Comparison of ENCODE assay signal across 34 cellular contexts in genomic region chr7:139676390-139676789, GRCh38.
DNase-seq lines count a peak whose midpoint lies in the region; ATAC-seq, FAIRE-seq and TF ChIP-seq lines count a peak whose summit lies in the region.
"Had no signal": no experiment of that assay in that cellular context is flagged by ENCODE, and none has a peak within 500 bp of the region (broad histone marks: within the 10 kb centered on the region; RNA-seq: fewer than 3 reads in every experiment).

No MANE protein-coding gene starts in this region.

- peaks cover 21% of the 10 kb centered on the region for H3K36me3 Mint-ChIP-seq in activated CD4-positive, alpha-beta T cell treated with anti-CD3 and anti-CD28 coated beads, Interleukin-2, amount 10 ng/mL, durations not matched to agents 7 days and 5 days (ENCODE audit: low read depth)

- H3K4me1 Mint-ChIP-seq in activated CD4-positive, alpha-beta T cell treated with anti-CD3 and anti-CD28 coated beads, Interleukin-2, amount 10 ng/mL, durations not matched to agents 7 days and 5 days = peaks cover 46% of the 10 kb centered on the region

- no peak overlapping the region for H3K18ac ChIP-seq in IMR-90 (ENCODE audit: low read depth, low read length)

- WGBS in A549 (ENCODE audit: missing lambda C conversion rate) = 92% methylated on average over 2 of the region's 2 CpGs
- no CpG with 5 or more reads among the region's 2 CpGs for WGBS in IMR-90 (ENCODE audit: extremely low coverage in 2 of 2, insufficient read length in 1 of 2), 2 experiments

- no TSS peak for BruUV-seq in IMR-90 (replicated peaks; lab: Mats Ljungman, UMichigan)

- peak overlapping the region; percentile 67 for H2BK20ac ChIP-seq in IMR-90 (ENCODE audit: low read depth, low read length)

- H3K4me1 ChIP-seq in A549 = peaks cover 66% of the 10 kb centered on the region
- H3K4me1 ChIP-seq in IMR-90 (ENCODE audit: control insufficient read depth, insufficient read depth, low read length) = peaks cover 32% of the 10 kb centered on the region
- H3K4me1 ChIP-seq in neutrophil (ENCODE audit: control insufficient read depth in 1 of 2, insufficient read depth in 1 of 2, low read depth in 1 of 2, low read length in 1 of 2) = peaks cover 15% of the 10 kb centered on the region in 2 experiments

- H3K27ac Mint-ChIP-seq in activated CD4-positive, alpha-beta T cell treated with anti-CD3 and anti-CD28 coated beads, Interleukin-2, amount 10 ng/mL, durations not matched to agents 7 days and 5 days = no peak overlapping the region
- H3K27ac Mint-ChIP-seq: activated CD4-positive, alpha-beta T cell treated with anti-CD3 and anti-CD28 coated beads for 36 hours; activated naive CD8-positive, alpha-beta T cell treated with anti-CD3 and anti-CD28 coated beads for 36 hours had no signal

- H3K14ac ChIP-seq in IMR-90 (replicated peaks; ENCODE audit: low read depth, low read length) = peak overlapping the region; percentile 63

- FAIRE-seq in A549 (lab: Jason Lieb, UNC) = no peak

- in situ Hi-C loops in IMR-90 (cut with MboI; ENCODE audit: low sequenced_read_pairs) = no loop called here

- peaks cover 38 to 60% of the 10 kb centered on the region in 2 experiments for H3K79me1 ChIP-seq in IMR-90 (ENCODE audit: low read depth in 1 of 2, low read length in 2 of 2)

- H4K5ac ChIP-seq in IMR-90 (ENCODE audit: low read depth, low read length) = 0 out of 2 replicates have a peak overlapping the region, but pooled peaks have one; percentile 2

- TF ChIP-seq RAD21 in A549 (conservative IDR thresholded peaks at IDR 0.05 in 1 of 2, IDR thresholded peaks at IDR 0.05 in 1 of 2) (no peak), IMR-90 (IDR thresholded peaks at IDR 0.05; ENCODE audit: low read length) (no peak)

- dilution Hi-C loops in IMR-90 (cut with HindIII; ENCODE audit: low sequenced_read_pairs, unreplicated experiment) = no loop called here

- H2AFZ ChIP-seq in IMR-90 (replicated peaks; ENCODE audit: low read length, poor library complexity) = peak overlapping the region; percentile 14
- H2AFZ ChIP-seq: GM23248 had no signal

- peak overlapping the region; percentile 60; the same call in 2 of the 3 replicates for H2BK15ac ChIP-seq in IMR-90 (ENCODE audit: low read depth, low read length)

- H4K20me1 ChIP-seq in IMR-90 (ENCODE audit: insufficient read depth, low read length) = peaks cover 32% of the 10 kb centered on the region

- H3K27me3 ChIP-seq in IMR-90 (ENCODE audit: control insufficient read depth, insufficient read depth, low read length) (no peaks in the 10 kb centered on the region), neutrophil (no peaks in the 10 kb centered on the region)
- H3K27me3 ChIP-seq: ascending aorta, ovary, tibial nerve had no signal

- no peak overlapping the region for H3K4me2 ChIP-seq in A549
- no peak overlapping the region for H3K4me2 ChIP-seq in IMR-90 (ENCODE audit: low read depth, low read length)
- H3K4me2 ChIP-seq: BLaER1, smooth muscle cell had no signal

- peak overlapping the region; percentile 80; the same call in 1 of the 2 replicates for H4K91ac ChIP-seq in IMR-90 (ENCODE audit: insufficient read depth, low read depth, low read length)

- POLR2A ChIA-PET in A549 (lab: Yijun Ruan, JAX) (no interaction called here), IMR-90 (lab: Charles Lee; ENCODE audit: unreplicated experiment) (no interaction called here)
- POLR2A ChIA-PET in activated CD4-positive, alpha-beta T cell treated with anti-CD3 and anti-CD28 coated beads, Interleukin-2, amount 10 ng/mL, durations not matched to agents 7 days and 5 days (lab: Charles Lee) = no interaction called here

- 0 out of 2 replicates have a peak overlapping the region, but pooled peaks have one; percentile 79 for H2AK5ac ChIP-seq in IMR-90 (ENCODE audit: low read depth, low read length)

- H3K4me3 ChIP-seq in A549 (no peak overlapping the region), IMR-90 (ENCODE audit: insufficient read depth, low read depth, low read length) (no peak overlapping the region), neutrophil (ENCODE audit: low read depth in 1 of 2, low read length in 1 of 2) (no peak overlapping the region)
- H3K4me3 ChIP-seq: ascending aorta, BLaER1, GM23248, lower lobe of right lung, mucosa of descending colon, ovary, smooth muscle cell, tibial nerve had no signal

- peak overlapping the region; percentile 84 for H2BK120ac ChIP-seq in IMR-90 (ENCODE audit: low read depth, low read length)

- intact Hi-C loops in IMR-90 (cut with micrococcal nuclease) = no loop called here

- H3K27ac ChIP-seq in A549 = peak overlapping the region; percentile 54; a peak in 3 of 6 replicates
- peak overlapping the region; percentile 4; the same call in 1 of the 2 replicates for H3K27ac ChIP-seq in IMR-90 (ENCODE audit: insufficient read depth, low read length)
- peak overlapping the region; percentile 72 for H3K27ac ChIP-seq in cingulate gyrus (ENCODE audit: low read depth, low read length)
- H3K27ac ChIP-seq in neutrophil = peak overlapping the region; percentile 33
- H3K27ac ChIP-seq: ascending aorta, BLaER1, lower lobe of right lung, ovary, tibial nerve had no signal

- 0 out of 3 replicates have a peak, but pooled peaks cover 3% of the 10 kb centered on the region for H3K9me3 ChIP-seq in A549
- no peaks in the 10 kb centered on the region for H3K9me3 ChIP-seq in IMR-90 (ENCODE audit: control insufficient read depth, insufficient read depth, low read length)
- H3K9me3 ChIP-seq in neutrophil = no peaks in the 10 kb centered on the region
- H3K9me3 ChIP-seq: ascending aorta, lower lobe of right lung, mucosa of descending colon, ovary, tibial nerve had no signal

- H3K56ac ChIP-seq in IMR-90 (ENCODE audit: extremely low read depth, insufficient read depth, low read length) = no peak overlapping the region

- H3K23ac ChIP-seq in IMR-90 (ENCODE audit: low read depth, low read length) = peak overlapping the region; percentile 85; the same call in 1 of the 2 replicates

- H3K4ac ChIP-seq in IMR-90 (ENCODE audit: low read depth, low read length) = peak overlapping the region; percentile 86

- H2BK5ac ChIP-seq in IMR-90 (ENCODE audit: low read depth, low read length, poor library complexity, severe bottlenecking) = no peak overlapping the region

- no peak for TF ChIP-seq CTCF in A549 (IDR thresholded peaks at IDR 0.05)
- TF ChIP-seq CTCF in IMR-90 (conservative IDR thresholded peaks at IDR 0.05; ENCODE audit: low read depth, low read length) = no peak
- TF ChIP-seq CTCF in neutrophil (IDR thresholded peaks at IDR 0.05) = no peak

- ATAC-seq in A549 (no peak), IMR-90 (ENCODE audit: low read depth) (no peak)
- ATAC-seq: activated CD4-positive, alpha-beta T cell treated with anti-CD3 and anti-CD28 coated beads for 36 hours; activated CD8-positive, alpha-beta T cell treated with anti-CD3 and anti-CD28 coated beads, Interleukin-2, amount 10 ng/mL, durations not matched to agents 7 days and 5 days; esophagus mucosa; mucosa of descending colon had no signal

- no peaks in the 10 kb centered on the region for H3K9me3 Mint-ChIP-seq in activated CD4-positive, alpha-beta T cell treated with anti-CD3 and anti-CD28 coated beads, Interleukin-2, amount 10 ng/mL, durations not matched to agents 7 days and 5 days
- H3K9me3 Mint-ChIP-seq: activated naive CD8-positive, alpha-beta T cell treated with anti-CD3 and anti-CD28 coated beads for 36 hours; nephron had no signal

- TF ChIP-seq POLR2A in A549 (IDR thresholded peaks at IDR 0.05; ENCODE audit: low read length) = no peak
- no peak for TF ChIP-seq POLR2A in IMR-90 (IDR thresholded peaks at IDR 0.05; ENCODE audit: low read depth, low read length)

- peaks cover 28% of the 10 kb centered on the region for H3K9me1 ChIP-seq in IMR-90 (ENCODE audit: insufficient read depth, low read length)

- CTCF ChIA-PET in A549 (lab: Yijun Ruan, JAX) (interaction anchor here (1.3 kb wide), 1 partner anchor 326 kb away, joined by 6 read pairs; no protein-coding TSS in a partner anchor), IMR-90 (lab: Yijun Ruan, JAX) (no interaction called here)
- CTCF ChIA-PET in activated CD4-positive, alpha-beta T cell treated with anti-CD3 and anti-CD28 coated beads, Interleukin-2, amount 10 ng/mL, durations not matched to agents 7 days and 5 days (lab: Charles Lee) = no interaction called here

- H3K36me3 ChIP-seq in IMR-90 (ENCODE audit: control insufficient read depth, insufficient read depth, low read length) (peaks cover 19% of the 10 kb centered on the region), neutrophil (peaks cover 24% of the 10 kb centered on the region)
- H3K36me3 ChIP-seq: lower lobe of right lung, ovary, tibial nerve had no signal

- H2AK9ac ChIP-seq in IMR-90 (replicated peaks; ENCODE audit: low read depth, low read length, poor library complexity) = peak overlapping the region; percentile 84

- no peak for TF ChIP-seq EP300 in A549 (IDR thresholded peaks at IDR 0.05)

- no peak overlapping the region for H3K4me3 Mint-ChIP-seq in activated CD4-positive, alpha-beta T cell treated with anti-CD3 and anti-CD28 coated beads, Interleukin-2, amount 10 ng/mL, durations not matched to agents 7 days and 5 days
- H3K4me3 Mint-ChIP-seq: activated CD4-positive, alpha-beta T cell treated with anti-CD3 and anti-CD28 coated beads for 36 hours; activated CD8-positive, alpha-beta T cell treated with anti-CD3 and anti-CD28 coated beads, Interleukin-2, amount 10 ng/mL, durations not matched to agents 7 days and 5 days; activated naive CD8-positive, alpha-beta T cell treated with anti-CD3 and anti-CD28 coated beads for 36 hours; nephron had no signal

- no peak overlapping the region for H3K9ac ChIP-seq in IMR-90 (ENCODE audit: low read depth, low read length)
- H3K9ac ChIP-seq: BLaER1, GM23248 had no signal

- peak overlapping the region; percentile 19 to 75; a peak in 2 of 4 replicates for H4K8ac ChIP-seq in IMR-90 (ENCODE audit: low read depth in 2 of 2, low read length in 2 of 2)

- H3K27me3 Mint-ChIP-seq in activated CD4-positive, alpha-beta T cell treated with anti-CD3 and anti-CD28 coated beads, Interleukin-2, amount 10 ng/mL, durations not matched to agents 7 days and 5 days = no peaks in the 10 kb centered on the region
- H3K27me3 Mint-ChIP-seq: activated CD4-positive, alpha-beta T cell treated with anti-CD3 and anti-CD28 coated beads for 36 hours; activated naive CD8-positive, alpha-beta T cell treated with anti-CD3 and anti-CD28 coated beads for 36 hours had no signal

- DNase-seq in A549 (ENCODE audit: low read depth in 1 of 2, low spot score in 1 of 2) (no peak), IMR-90 (no peak), SHP77 treated with DMSO at 0.1 percent for 48 hours (lab: John Stamatoyannopoulos, UW) (no peak), SIG-M5 (lab: John Stamatoyannopoulos, UW) (no peak)
- DNase-seq in activated CD4-positive, alpha-beta T cell treated with anti-CD3 and anti-CD28 coated beads, Interleukin-2, amount 10 ng/mL, durations not matched to agents 7 days and 5 days = no peak
- no peak for DNase-seq in activated CD8-positive, alpha-beta memory T cell treated with anti-CD3 and anti-CD28 coated beads, Interleukin-2, amount 50 U/mL, for 4 hours
- DNase-seq: ACHN; activated CD4-positive, alpha-beta T cell treated with anti-CD3 and anti-CD28 coated beads for 36 hours; activated CD8-positive, alpha-beta T cell treated with anti-CD3 and anti-CD28 coated beads, Interleukin-2, amount 10 ng/mL, durations not matched to agents 7 days and 5 days; activated effector memory CD4-positive, alpha-beta T cell treated with anti-CD3 and anti-CD28 coated beads, Interleukin-2, amount 50 U/mL, for 16 hours; activated naive CD8-positive, alpha-beta T cell treated with anti-CD3 and anti-CD28 coated beads for 36 hours; central memory CD4-positive, alpha-beta T cell; COR-L47; dermis blood vessel endothelial cell; foreskin melanocyte; kidney glomerular epithelial cell; lower lobe of right lung; mucosa of descending colon; NCI-H1048; NCI-H2107; NCI-H345; ovary; retina; SHP77; stimulated activated CD8-positive, alpha-beta memory T cell treated with anti-CD3 and anti-CD28 coated beads, Interleukin-4, amount 100 ng/mL, for 48 hours had no signal

Comparison
In these comparisons a context has a peak if more than half of its experiments do, and no peak if none do; other contexts are left out.
1. H3K27ac ChIP-seq: peak in every context shown above with its lines; median percentile 72 in cingulate gyrus; 54 in A549; 33 in neutrophil; 4 in IMR-90.